ENCODE assay signal across 7 cellular contexts in genomic region chr6:45675166-45675565, GRCh38.
DNase-seq lines count a peak whose midpoint lies in the region; ATAC-seq, FAIRE-seq and TF ChIP-seq lines count a peak whose summit lies in the region.
"Not testable (repeated sequence)": the region's sequence is repeated elsewhere in the genome, so short reads cannot be mapped to it uniquely, and the experiment has no call there.

No MANE protein-coding gene starts in this region.

- H2BK120ac ChIP-seq in H1 (replicated peaks; ENCODE audit: low read depth, low read length); trophoblast cell (ENCODE audit: insufficient read depth, low read length, poor library complexity): not testable (repeated sequence)

- not testable (repeated sequence) for H2BK5ac ChIP-seq in H1 (ENCODE audit: low read depth, low read length); trophoblast cell (ENCODE audit: low read depth, low read length, poor library complexity)

- TF ChIP-seq POLR2A in H1 (IDR thresholded peaks at IDR 0.05; ENCODE audit: control extremely low read depth in 1 of 2, low read depth in 2 of 2, low read length in 2 of 2) = not testable (repeated sequence)

- TF ChIP-seq RAD21 in H1 (IDR thresholded peaks at IDR 0.05 in 1 of 2, conservative IDR thresholded peaks at IDR 0.05 in 1 of 2; ENCODE audit: low read depth in 2 of 2, low read length in 2 of 2) = not testable (repeated sequence)

- TF ChIP-seq CTCF in WTC11 (IDR thresholded peaks at IDR 0.05); H1 (IDR thresholded peaks at IDR 0.05; ENCODE audit: control extremely low read depth in 1 of 3, insufficient read depth in 1 of 3, low read depth in 1 of 3, low read length in 3 of 3); hepatocyte (IDR thresholded peaks at IDR 0.05; ENCODE audit: poor library complexity); mesothelial cell of epicardium (IDR thresholded peaks at IDR 0.05; ENCODE audit: unreplicated experiment): not testable (repeated sequence)

- H4K5ac ChIP-seq in H1 (ENCODE audit: insufficient read length, low read depth, low read length) = not testable (repeated sequence)

- not testable (repeated sequence) for FAIRE-seq in H1 (lab: Jason Lieb, UNC)

- H3K14ac ChIP-seq in H1 (ENCODE audit: insufficient read length); trophoblast cell (ENCODE audit: low read length): not testable (repeated sequence)

- not testable (repeated sequence) for H3K27ac Mint-ChIP-seq in WTC11, mesothelial cell of epicardium

- not testable (repeated sequence) for H3K4ac ChIP-seq in H1 (replicated peaks; ENCODE audit: insufficient read length, low read depth, low read length); trophoblast cell (ENCODE audit: low read depth, low read length)

- H2AK5ac ChIP-seq in H1 (ENCODE audit: low read depth, low read length); trophoblast cell (ENCODE audit: low read length): not testable (repeated sequence)

- ATAC-seq in WTC11 = not testable (repeated sequence)

- H2BK15ac ChIP-seq in H1 (ENCODE audit: low read length) = not testable (repeated sequence)

- peak overlapping the region; percentile 70 for H2AFZ ChIP-seq in H1 (ENCODE audit: low read length)
- not testable (repeated sequence) for H2AFZ ChIP-seq in hepatocyte
- peak overlapping the region; percentile 17 for H2AFZ ChIP-seq in trophoblast cell (ENCODE audit: insufficient read depth, low read length, poor library complexity)

- H3K4me1 Mint-ChIP-seq in WTC11 (peaks cover 19% of the 10 kb centered on the region), mesothelial cell of epicardium (peaks cover 31% of the 10 kb centered on the region)

- not testable (repeated sequence) for H3K27me3 ChIP-seq in HUES64 (ENCODE audit: insufficient read depth, low read length); H1 (replicated peaks in 1 of 4; ENCODE audit: control insufficient read depth in 3 of 4, extremely low read depth in 1 of 4, insufficient read depth in 3 of 4, low read length in 3 of 4); hepatocyte; trophoblast cell (ENCODE audit: insufficient read depth, low read length)

- H3K79me2 ChIP-seq in H1 (ENCODE audit: control insufficient read depth in 1 of 2, insufficient read depth in 2 of 2, low read length in 2 of 2); hepatocyte; trophoblast cell (ENCODE audit: control insufficient read depth, insufficient read depth, low read length, poor library complexity): not testable (repeated sequence)

- not testable (repeated sequence) for H3K36me3 Mint-ChIP-seq in WTC11, mesothelial cell of epicardium

- POLR2A ChIA-PET in WTC11 (lab: Charles Lee) = not testable (repeated sequence)
- POLR2A ChIA-PET in H1 (lab: Charles Lee; ENCODE audit: partially characterized antibody) = interaction anchor here (1.5 kb wide), 1 partner anchor 11 kb away, joined by 4 read pairs; no protein-coding TSS in a partner anchor

- CTCF ChIA-PET in WTC11 (lab: Charles Lee) (interaction anchor here (1.6 kb wide), 1 partner anchor 40 kb away, joined by 6 read pairs; no protein-coding TSS in a partner anchor), H1 (lab: Charles Lee; ENCODE audit: partially characterized antibody) (interaction anchor here (1.5 kb wide), 1 partner anchor 1022 kb away, joined by 4 read pairs; no protein-coding TSS in a partner anchor)

- H3K23me2 ChIP-seq in H1 (ENCODE audit: low read depth, low read length) = not testable (repeated sequence)

- H3K4me3 Mint-ChIP-seq in WTC11 = peak overlapping the region; percentile 71
- H3K4me3 Mint-ChIP-seq in mesothelial cell of epicardium = peak overlapping the region; percentile 47

- not testable (repeated sequence) for H3K9me3 Mint-ChIP-seq in WTC11, mesothelial cell of epicardium

- WGBS in HUES64 = 28% methylated on average over 14 of the region's 14 CpGs
- 50% methylated on average over 8 of the region's 14 CpGs; no CpG with 5 or more reads in 1 of the 2 experiments for WGBS in H1 (ENCODE audit: extremely low coverage in 1 of 2, insufficient coverage in 1 of 2, insufficient read length in 1 of 2, insufficient replicate concordance in 2 of 2, low coverage in 1 of 2, low lambda C conversion rate in 2 of 2, missing lambda C conversion rate in 1 of 2), 2 experiments
- WGBS in hepatocyte (ENCODE audit: low lambda C conversion rate, missing lambda C conversion rate) = 39% methylated on average over 14 of the region's 14 CpGs
- WGBS in trophoblast cell (ENCODE audit: extremely low coverage, insufficient coverage, insufficient read length) = no CpG with 5 or more reads among the region's 14 CpGs

- not testable (repeated sequence) for TF ChIP-seq EP300 in H1 (IDR thresholded peaks at IDR 0.05; ENCODE audit: borderline replicate concordance in 1 of 2, low read depth in 2 of 2, low read length in 2 of 2)

- H3K9me3 ChIP-seq in HUES64 (ENCODE audit: insufficient read depth, low read depth, low read length); H1 (ENCODE audit: insufficient read depth in 2 of 2, low read depth in 1 of 2, low read length in 1 of 2); hepatocyte (ENCODE audit: low read depth); trophoblast cell (ENCODE audit: insufficient read depth, low read depth, low read length): not testable (repeated sequence)

- not testable (repeated sequence) for H3K27ac ChIP-seq in HUES64 (ENCODE audit: low read depth, low read length); H1 (ENCODE audit: low read depth, low read length); hepatocyte; trophoblast cell (ENCODE audit: low read depth, low read length)

- not testable (repeated sequence) for H3K56ac ChIP-seq in H1 (replicated peaks; ENCODE audit: insufficient read length, low read depth, low read length)

- not testable (repeated sequence) for H4K12ac ChIP-seq in trophoblast cell (ENCODE audit: low read depth, low read length)

- not testable (repeated sequence) for H2BK20ac ChIP-seq in H1 (ENCODE audit: low read length)

- not testable (repeated sequence) for H3K23ac ChIP-seq in H1 (ENCODE audit: insufficient read length); trophoblast cell (ENCODE audit: low read length)

- H3K9ac ChIP-seq in HUES64 (ENCODE audit: low read depth, low read length) = 0 out of 2 replicates have a peak overlapping the region, but pooled peaks have one; percentile 47
- H3K9ac ChIP-seq in H1 (replicated peaks in 1 of 4; ENCODE audit: extremely low read depth in 1 of 4, low read depth in 3 of 4, low read length in 3 of 4); trophoblast cell (ENCODE audit: low read length): not testable (repeated sequence)

- peaks cover 12% of the 10 kb centered on the region for H3K27me3 Mint-ChIP-seq in WTC11 (ENCODE audit: low read depth)
- not testable (repeated sequence) for H3K27me3 Mint-ChIP-seq in mesothelial cell of epicardium (ENCODE audit: low read depth)

- peak; percentile 50 for DNase-seq in ELF-1 (ENCODE audit: low read depth, low spot score)
- not testable (repeated sequence) for DNase-seq in WTC11 (ENCODE audit: low spot score); H1 (ENCODE audit: low read depth in 1 of 2, low spot score in 2 of 2); hepatocyte (ENCODE audit: low spot score); mesothelial cell of epicardium (ENCODE audit: low spot score in 2 of 2, unreplicated experiment in 2 of 2); trophoblast cell

- H3K9me2 ChIP-seq in hepatocyte (replicated peaks; ENCODE audit: insufficient read depth) = not testable (repeated sequence)

- not testable (repeated sequence) for H3K18ac ChIP-seq in H1 (ENCODE audit: extremely low read depth, low read length); trophoblast cell (ENCODE audit: low read length)

- H3K4me2 ChIP-seq in H1 (ENCODE audit: insufficient read depth in 1 of 2, low read depth in 2 of 2, low read length in 2 of 2) (peak overlapping the region; percentile 21 to 57; a peak in 3 of 4 replicates), hepatocyte (peak overlapping the region; percentile 35)
- not testable (repeated sequence) for H3K4me2 ChIP-seq in trophoblast cell (ENCODE audit: low read length)

- H2BK12ac ChIP-seq in H1 (ENCODE audit: low read depth, low read length) = peak overlapping the region; percentile 90; the same call in 1 of the 2 replicates
- H2BK12ac ChIP-seq in trophoblast cell (ENCODE audit: low read length) = peak overlapping the region; percentile 33

- H4K20me1 ChIP-seq in H1 (replicated peaks in 1 of 2; ENCODE audit: control insufficient read depth in 1 of 2, insufficient read depth in 2 of 2, low read length in 2 of 2); hepatocyte (ENCODE audit: insufficient read depth, poor library complexity, severe bottlenecking): not testable (repeated sequence)

- H3K4me3 ChIP-seq in HUES64 (ENCODE audit: low read length) = peak overlapping the region; percentile 52
- H3K4me3 ChIP-seq in H1 (ENCODE audit: extremely low read depth in 1 of 4, insufficient read depth in 2 of 4, low read depth in 3 of 4, low read length in 4 of 4) = peak overlapping the region in 3 of 4 experiments; percentile 10 to 36 (median 23); a peak in 4 of 8 replicates
- H3K4me3 ChIP-seq in hepatocyte; trophoblast cell (ENCODE audit: low read depth, low read length): not testable (repeated sequence)

- H4K91ac ChIP-seq in H1 (replicated peaks; ENCODE audit: insufficient read length, low read length) = not testable (repeated sequence)
- H4K91ac ChIP-seq in trophoblast cell (ENCODE audit: low read depth, low read length) = peak overlapping the region; percentile 18

- H3K4me1 ChIP-seq in HUES64 (ENCODE audit: insufficient read depth, low read length); H1 (replicated peaks in 1 of 4; ENCODE audit: control insufficient read depth in 3 of 4, insufficient read depth in 4 of 4, low read length in 3 of 4); trophoblast cell (ENCODE audit: control insufficient read depth in 1 of 2, insufficient read depth in 2 of 2, low read length in 2 of 2): not testable (repeated sequence)
- H3K4me1 ChIP-seq in hepatocyte (ENCODE audit: insufficient read depth) = peaks cover 13% of the 10 kb centered on the region

- not testable (repeated sequence) for H3K79me1 ChIP-seq in H1 (ENCODE audit: low read depth, low read length); trophoblast cell (ENCODE audit: low read length)

- peak overlapping the region; percentile 84; the same call in 1 of the 2 replicates for H4K8ac ChIP-seq in H1 (ENCODE audit: extremely low read depth, insufficient read depth, low read length)
- not testable (repeated sequence) for H4K8ac ChIP-seq in trophoblast cell (ENCODE audit: low read depth, low read length)

- not testable (repeated sequence) for H3K36me3 ChIP-seq in HUES64 (ENCODE audit: insufficient read depth, low read length); H1 (ENCODE audit: control insufficient read depth in 2 of 4, insufficient read depth in 4 of 4, low read length in 3 of 4); hepatocyte (replicated peaks; ENCODE audit: insufficient read depth, low read depth); trophoblast cell (ENCODE audit: control insufficient read depth in 1 of 2, insufficient read depth in 2 of 2, low read length in 2 of 2)
